ENCODE assay signal across 1 cellular context in the genomic region with DNA sequence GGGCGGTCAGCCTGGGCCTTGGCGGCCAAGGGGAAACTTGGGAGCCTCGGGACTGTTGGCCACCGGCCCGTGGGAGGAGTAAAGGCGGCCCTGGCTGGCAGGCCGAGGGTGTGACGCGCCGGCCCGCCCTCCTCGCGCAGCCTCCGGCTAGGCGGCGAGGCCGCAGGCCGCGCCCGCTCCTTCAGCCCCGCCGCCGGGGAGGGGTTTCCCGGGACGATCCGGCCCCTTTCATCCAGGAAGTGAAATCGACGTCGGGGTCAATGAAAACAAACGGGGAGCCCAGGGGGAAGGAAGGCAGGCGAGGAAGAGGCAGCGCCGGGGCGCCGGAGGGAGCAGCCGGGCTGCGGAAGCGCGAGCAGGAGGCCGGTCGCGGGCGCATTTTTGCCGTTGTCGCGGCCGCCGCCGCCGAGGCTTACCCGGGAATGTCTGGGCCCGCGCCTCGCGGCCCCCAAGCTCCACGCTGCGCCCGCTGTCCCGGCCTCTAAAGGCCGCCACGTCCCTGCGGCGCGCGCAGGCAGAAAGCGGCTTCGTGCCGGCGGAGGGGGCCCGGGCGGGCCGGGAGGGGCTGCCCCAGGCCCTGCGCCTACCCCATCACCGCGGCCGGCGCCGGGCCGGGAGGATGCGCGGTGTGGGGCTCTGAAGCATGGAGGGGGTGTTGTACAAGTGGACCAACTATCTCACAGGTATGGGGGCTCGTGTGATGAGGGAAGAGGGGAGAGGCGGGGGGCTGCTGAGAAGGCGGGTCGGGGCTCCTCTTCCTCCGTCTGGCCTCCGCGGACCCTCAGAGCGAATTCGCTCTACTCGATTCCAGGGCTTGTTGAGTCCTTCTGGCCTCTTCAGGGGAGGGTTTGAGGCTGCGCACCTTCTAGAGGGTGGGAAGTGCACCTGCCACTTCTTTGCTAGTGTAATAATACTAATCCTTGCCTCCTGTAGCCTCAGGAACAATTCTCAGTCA.
TF ChIP-seq lines count a peak whose summit lies in the region.

A gene (plus strand): TSS at position 231 of the 955 bp plus-strand sequence. CDS start 413 bp downstream, at position 644.

TF ChIP-seq in HepG2, 621 proteins besides CTCF, POLR2A, EP300 and RAD21 (continued from another document and continues in another):
- TF ChIP-seq, protein P1, sequence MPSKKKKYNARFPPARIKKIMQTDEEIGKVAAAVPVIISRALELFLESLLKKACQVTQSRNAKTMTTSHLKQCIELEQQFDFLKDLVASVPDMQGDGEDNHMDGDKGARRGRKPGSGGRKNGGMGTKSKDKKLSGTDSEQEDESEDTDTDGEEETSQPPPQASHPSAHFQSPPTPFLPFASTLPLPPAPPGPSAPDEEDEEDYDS (CRISPR knock-in tag; IDR thresholded peaks at IDR 0.05): peak; percentile 67; the same call in 1 of the 2 replicates
- TF ChIP-seq ZSCAN25 (CRISPR knock-in tag; IDR thresholded peaks at IDR 0.05) (no peak), EHMT2 (IDR thresholded peaks at IDR 0.05; ENCODE audit: borderline replicate concordance, low read depth, low read length) (no peak), PHB2 (IDR thresholded peaks at IDR 0.05; ENCODE audit: partially characterized antibody) (no peak), GATAD1 (CRISPR knock-in tag; IDR thresholded peaks at IDR 0.05) (peak; percentile 64; the same call in 1 of the 2 replicates), KDM1A (CRISPR knock-in tag; IDR thresholded peaks at IDR 0.05) (no peak), NFKB2 (CRISPR knock-in tag; IDR thresholded peaks at IDR 0.05; ENCODE audit: borderline replicate concordance) (peak; percentile 82; the same call in 1 of the 2 replicates), HOXA3 (CRISPR knock-in tag; IDR thresholded peaks at IDR 0.05) (peak; percentile 67; the same call in 1 of the 2 replicates), NAIF1 (CRISPR knock-in tag; IDR thresholded peaks at IDR 0.05; ENCODE audit: borderline replicate concordance) (no peak), TOE1 (CRISPR knock-in tag; IDR thresholded peaks at IDR 0.05) (no peak), ZNF367 (CRISPR knock-in tag; IDR thresholded peaks at IDR 0.05; ENCODE audit: borderline replicate concordance) (peak; percentile 64; the same call in 1 of the 2 replicates), ZNF878 (CRISPR knock-in tag; IDR thresholded peaks at IDR 0.05) (peak; percentile 88; the same call in 1 of the 2 replicates), XRCC5 (optimal IDR thresholded peaks at IDR 0.05; ENCODE audit: low read length) (no peak), SETDB1 (CRISPR knock-in tag; IDR thresholded peaks at IDR 0.05; ENCODE audit: borderline replicate concordance) (no peak), MTA3 (CRISPR knock-in tag; IDR thresholded peaks at IDR 0.05) (no peak), AGO2 (optimal IDR thresholded peaks at IDR 0.05; ENCODE audit: low read depth, low read length) (peak; percentile 58), RORA (CRISPR knock-in tag; IDR thresholded peaks at IDR 0.05) (no peak), ZNF678 (CRISPR knock-in tag; IDR thresholded peaks at IDR 0.05) (no peak), ZNF777 (CRISPR knock-in tag; IDR thresholded peaks at IDR 0.05) (peak; percentile 66; the same call in 1 of the 2 replicates), CREB1 (IDR thresholded peaks at IDR 0.05) (peak; percentile 66; the same call in 1 of the 2 replicates), CREB1 (CRISPR knock-in tag; IDR thresholded peaks at IDR 0.05) (peak; percentile 63; the same call in 1 of the 2 replicates), CHCHD3 (CRISPR knock-in tag; IDR thresholded peaks at IDR 0.05) (no peak), HHEX (CRISPR knock-in tag; IDR thresholded peaks at IDR 0.05) (no peak), IKZF4 (CRISPR knock-in tag; IDR thresholded peaks at IDR 0.05; ENCODE audit: borderline replicate concordance, low read depth, not compliant biosample characterization) (no peak), ESRRA (CRISPR knock-in tag; IDR thresholded peaks at IDR 0.05; ENCODE audit: low read depth) (no peak; the same call in 1 of the 2 replicates)
- TF ChIP-seq, protein P2, sequence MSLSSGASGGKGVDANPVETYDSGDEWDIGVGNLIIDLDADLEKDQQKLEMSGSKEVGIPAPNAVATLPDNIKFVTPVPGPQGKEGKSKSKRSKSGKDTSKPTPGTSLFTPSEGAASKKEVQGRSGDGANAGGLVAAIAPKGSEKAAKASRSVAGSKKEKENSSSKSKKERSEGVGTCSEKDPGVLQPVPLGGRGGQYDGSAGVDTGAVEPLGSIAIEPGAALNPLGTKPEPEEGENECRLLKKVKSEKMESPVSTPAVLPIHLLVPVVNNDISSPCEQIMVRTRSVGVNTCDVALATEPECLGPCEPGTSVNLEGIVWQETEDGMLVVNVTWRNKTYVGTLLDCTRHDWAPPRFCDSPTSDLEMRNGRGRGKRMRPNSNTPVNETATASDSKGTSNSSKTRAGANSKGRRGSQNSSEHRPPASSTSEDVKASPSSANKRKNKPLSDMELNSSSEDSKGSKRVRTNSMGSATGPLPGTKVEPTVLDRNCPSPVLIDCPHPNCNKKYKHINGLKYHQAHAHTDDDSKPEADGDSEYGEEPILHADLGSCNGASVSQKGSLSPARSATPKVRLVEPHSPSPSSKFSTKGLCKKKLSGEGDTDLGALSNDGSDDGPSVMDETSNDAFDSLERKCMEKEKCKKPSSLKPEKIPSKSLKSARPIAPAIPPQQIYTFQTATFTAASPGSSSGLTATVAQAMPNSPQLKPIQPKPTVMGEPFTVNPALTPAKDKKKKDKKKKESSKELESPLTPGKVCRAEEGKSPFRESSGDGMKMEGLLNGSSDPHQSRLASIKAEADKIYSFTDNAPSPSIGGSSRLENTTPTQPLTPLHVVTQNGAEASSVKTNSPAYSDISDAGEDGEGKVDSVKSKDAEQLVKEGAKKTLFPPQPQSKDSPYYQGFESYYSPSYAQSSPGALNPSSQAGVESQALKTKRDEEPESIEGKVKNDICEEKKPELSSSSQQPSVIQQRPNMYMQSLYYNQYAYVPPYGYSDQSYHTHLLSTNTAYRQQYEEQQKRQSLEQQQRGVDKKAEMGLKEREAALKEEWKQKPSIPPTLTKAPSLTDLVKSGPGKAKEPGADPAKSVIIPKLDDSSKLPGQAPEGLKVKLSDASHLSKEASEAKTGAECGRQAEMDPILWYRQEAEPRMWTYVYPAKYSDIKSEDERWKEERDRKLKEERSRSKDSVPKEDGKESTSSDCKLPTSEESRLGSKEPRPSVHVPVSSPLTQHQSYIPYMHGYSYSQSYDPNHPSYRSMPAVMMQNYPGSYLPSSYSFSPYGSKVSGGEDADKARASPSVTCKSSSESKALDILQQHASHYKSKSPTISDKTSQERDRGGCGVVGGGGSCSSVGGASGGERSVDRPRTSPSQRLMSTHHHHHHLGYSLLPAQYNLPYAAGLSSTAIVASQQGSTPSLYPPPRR (CRISPR knock-in tag; IDR thresholded peaks at IDR 0.05; ENCODE audit: borderline replicate concordance): no peak
- TF ChIP-seq, protein P3, sequence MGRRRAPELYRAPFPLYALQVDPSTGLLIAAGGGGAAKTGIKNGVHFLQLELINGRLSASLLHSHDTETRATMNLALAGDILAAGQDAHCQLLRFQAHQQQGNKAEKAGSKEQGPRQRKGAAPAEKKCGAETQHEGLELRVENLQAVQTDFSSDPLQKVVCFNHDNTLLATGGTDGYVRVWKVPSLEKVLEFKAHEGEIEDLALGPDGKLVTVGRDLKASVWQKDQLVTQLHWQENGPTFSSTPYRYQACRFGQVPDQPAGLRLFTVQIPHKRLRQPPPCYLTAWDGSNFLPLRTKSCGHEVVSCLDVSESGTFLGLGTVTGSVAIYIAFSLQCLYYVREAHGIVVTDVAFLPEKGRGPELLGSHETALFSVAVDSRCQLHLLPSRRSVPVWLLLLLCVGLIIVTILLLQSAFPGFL (CRISPR knock-in tag; IDR thresholded peaks at IDR 0.05): no peak
- TF ChIP-seq, protein P4, sequence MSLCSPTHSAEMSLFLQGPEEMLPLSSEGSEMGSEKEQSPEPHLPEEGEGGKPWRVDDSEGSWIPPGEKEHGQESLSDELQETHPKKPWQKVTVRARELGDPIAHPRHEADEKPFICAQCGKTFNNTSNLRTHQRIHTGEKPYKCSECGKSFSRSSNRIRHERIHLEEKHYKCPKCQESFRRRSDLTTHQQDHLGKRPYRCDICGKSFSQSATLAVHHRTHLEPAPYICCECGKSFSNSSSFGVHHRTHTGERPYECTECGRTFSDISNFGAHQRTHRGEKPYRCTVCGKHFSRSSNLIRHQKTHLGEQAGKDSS (CRISPR knock-in tag; IDR thresholded peaks at IDR 0.05; ENCODE audit: borderline replicate concordance, low read depth): 0 out of 2 replicates have a peak, but pooled peaks have one; percentile 78
- TF ChIP-seq, protein P5, sequence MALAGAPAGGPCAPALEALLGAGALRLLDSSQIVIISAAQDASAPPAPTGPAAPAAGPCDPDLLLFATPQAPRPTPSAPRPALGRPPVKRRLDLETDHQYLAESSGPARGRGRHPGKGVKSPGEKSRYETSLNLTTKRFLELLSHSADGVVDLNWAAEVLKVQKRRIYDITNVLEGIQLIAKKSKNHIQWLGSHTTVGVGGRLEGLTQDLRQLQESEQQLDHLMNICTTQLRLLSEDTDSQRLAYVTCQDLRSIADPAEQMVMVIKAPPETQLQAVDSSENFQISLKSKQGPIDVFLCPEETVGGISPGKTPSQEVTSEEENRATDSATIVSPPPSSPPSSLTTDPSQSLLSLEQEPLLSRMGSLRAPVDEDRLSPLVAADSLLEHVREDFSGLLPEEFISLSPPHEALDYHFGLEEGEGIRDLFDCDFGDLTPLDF (CRISPR knock-in tag; IDR thresholded peaks at IDR 0.05): peak; percentile 66; the same call in 1 of the 2 replicates
- TF ChIP-seq, protein P6, sequence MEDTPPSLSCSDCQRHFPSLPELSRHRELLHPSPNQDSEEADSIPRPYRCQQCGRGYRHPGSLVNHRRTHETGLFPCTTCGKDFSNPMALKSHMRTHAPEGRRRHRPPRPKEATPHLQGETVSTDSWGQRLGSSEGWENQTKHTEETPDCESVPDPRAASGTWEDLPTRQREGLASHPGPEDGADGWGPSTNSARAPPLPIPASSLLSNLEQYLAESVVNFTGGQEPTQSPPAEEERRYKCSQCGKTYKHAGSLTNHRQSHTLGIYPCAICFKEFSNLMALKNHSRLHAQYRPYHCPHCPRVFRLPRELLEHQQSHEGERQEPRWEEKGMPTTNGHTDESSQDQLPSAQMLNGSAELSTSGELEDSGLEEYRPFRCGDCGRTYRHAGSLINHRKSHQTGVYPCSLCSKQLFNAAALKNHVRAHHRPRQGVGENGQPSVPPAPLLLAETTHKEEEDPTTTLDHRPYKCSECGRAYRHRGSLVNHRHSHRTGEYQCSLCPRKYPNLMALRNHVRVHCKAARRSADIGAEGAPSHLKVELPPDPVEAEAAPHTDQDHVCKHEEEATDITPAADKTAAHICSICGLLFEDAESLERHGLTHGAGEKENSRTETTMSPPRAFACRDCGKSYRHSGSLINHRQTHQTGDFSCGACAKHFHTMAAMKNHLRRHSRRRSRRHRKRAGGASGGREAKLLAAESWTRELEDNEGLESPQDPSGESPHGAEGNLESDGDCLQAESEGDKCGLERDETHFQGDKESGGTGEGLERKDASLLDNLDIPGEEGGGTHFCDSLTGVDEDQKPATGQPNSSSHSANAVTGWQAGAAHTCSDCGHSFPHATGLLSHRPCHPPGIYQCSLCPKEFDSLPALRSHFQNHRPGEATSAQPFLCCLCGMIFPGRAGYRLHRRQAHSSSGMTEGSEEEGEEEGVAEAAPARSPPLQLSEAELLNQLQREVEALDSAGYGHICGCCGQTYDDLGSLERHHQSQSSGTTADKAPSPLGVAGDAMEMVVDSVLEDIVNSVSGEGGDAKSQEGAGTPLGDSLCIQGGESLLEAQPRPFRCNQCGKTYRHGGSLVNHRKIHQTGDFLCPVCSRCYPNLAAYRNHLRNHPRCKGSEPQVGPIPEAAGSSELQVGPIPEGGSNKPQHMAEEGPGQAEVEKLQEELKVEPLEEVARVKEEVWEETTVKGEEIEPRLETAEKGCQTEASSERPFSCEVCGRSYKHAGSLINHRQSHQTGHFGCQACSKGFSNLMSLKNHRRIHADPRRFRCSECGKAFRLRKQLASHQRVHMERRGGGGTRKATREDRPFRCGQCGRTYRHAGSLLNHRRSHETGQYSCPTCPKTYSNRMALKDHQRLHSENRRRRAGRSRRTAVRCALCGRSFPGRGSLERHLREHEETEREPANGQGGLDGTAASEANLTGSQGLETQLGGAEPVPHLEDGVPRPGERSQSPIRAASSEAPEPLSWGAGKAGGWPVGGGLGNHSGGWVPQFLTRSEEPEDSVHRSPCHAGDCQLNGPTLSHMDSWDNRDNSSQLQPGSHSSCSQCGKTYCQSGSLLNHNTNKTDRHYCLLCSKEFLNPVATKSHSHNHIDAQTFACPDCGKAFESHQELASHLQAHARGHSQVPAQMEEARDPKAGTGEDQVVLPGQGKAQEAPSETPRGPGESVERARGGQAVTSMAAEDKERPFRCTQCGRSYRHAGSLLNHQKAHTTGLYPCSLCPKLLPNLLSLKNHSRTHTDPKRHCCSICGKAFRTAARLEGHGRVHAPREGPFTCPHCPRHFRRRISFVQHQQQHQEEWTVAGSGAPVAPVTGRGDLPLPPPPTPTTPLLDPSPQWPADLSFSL (CRISPR knock-in tag; IDR thresholded peaks at IDR 0.05): no peak
- TF ChIP-seq, protein P7, sequence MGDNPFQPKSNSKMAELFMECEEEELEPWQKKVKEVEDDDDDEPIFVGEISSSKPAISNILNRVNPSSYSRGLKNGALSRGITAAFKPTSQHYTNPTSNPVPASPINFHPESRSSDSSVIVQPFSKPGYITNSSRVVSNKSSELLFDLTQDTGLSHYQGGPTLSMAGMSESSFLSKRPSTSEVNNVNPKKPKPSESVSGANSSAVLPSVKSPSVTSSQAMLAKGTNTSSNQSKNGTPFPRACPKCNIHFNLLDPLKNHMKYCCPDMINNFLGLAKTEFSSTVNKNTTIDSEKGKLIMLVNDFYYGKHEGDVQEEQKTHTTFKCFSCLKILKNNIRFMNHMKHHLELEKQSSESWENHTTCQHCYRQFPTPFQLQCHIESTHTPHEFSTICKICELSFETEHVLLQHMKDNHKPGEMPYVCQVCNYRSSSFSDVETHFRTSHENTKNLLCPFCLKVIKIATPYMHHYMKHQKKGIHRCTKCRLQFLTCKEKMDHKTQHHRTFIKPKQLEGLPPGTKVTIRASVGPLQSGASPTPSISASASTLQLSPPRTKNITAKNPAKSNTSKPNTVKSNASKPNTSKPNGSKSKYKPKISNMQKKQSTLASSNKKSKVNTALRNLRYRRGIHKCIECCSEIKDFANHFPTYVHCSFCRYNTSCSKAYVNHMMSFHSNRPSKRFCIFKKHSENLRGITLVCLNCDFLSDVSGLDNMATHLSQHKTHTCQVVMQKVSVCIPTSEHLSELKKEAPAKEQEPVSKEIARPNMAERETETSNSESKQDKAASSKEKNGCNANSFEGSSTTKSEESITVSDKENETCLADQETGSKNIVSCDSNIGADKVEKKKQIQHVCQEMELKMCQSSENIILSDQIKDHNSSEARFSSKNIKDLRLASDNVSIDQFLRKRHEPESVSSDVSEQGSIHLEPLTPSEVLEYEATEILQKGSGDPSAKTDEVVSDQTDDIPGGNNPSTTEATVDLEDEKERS (CRISPR knock-in tag; IDR thresholded peaks at IDR 0.05): 0 out of 2 replicates have a peak, but pooled peaks have one; percentile 40
- TF ChIP-seq, protein P8, sequence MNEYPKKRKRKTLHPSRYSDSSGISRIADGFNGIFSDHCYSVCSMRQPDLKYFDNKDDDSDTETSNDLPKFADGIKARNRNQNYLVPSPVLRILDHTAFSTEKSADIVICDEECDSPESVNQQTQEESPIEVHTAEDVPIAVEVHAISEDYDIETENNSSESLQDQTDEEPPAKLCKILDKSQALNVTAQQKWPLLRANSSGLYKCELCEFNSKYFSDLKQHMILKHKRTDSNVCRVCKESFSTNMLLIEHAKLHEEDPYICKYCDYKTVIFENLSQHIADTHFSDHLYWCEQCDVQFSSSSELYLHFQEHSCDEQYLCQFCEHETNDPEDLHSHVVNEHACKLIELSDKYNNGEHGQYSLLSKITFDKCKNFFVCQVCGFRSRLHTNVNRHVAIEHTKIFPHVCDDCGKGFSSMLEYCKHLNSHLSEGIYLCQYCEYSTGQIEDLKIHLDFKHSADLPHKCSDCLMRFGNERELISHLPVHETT (CRISPR knock-in tag; conservative IDR thresholded peaks at IDR 0.05): peak; percentile 28; the same call in 1 of the 2 replicates
- TF ChIP-seq, protein P9, sequence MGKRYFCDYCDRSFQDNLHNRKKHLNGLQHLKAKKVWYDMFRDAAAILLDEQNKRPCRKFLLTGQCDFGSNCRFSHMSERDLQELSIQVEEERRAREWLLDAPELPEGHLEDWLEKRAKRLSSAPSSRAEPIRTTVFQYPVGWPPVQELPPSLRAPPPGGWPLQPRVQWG (CRISPR knock-in tag; IDR thresholded peaks at IDR 0.05; ENCODE audit: borderline replicate concordance, low read depth): no peak
